ENCODE assay signal across 9 cellular contexts in genomic region chr1:211738709-211739301, GRCh38.
DNase-seq lines count a peak whose midpoint lies in the region; ATAC-seq, FAIRE-seq and TF ChIP-seq lines count a peak whose summit lies in the region.
"Had no signal": no experiment of that assay in that cellular context is flagged by ENCODE, and none has a peak within 500 bp of the region (broad histone marks: within the 10 kb centered on the region; RNA-seq: fewer than 3 reads in every experiment).

No MANE protein-coding gene starts in this region.

- no peaks in the 10 kb centered on the region for H3K9me2 ChIP-seq in PC-9 (ENCODE audit: insufficient read depth)

- H3K4me3 ChIP-seq in PC-9 (no peak overlapping the region), K562 (no peak overlapping the region), left lung (no peak overlapping the region)

- no peak for TF ChIP-seq RAD21 in K562 (CRISPR knock-in tag; conservative IDR thresholded peaks at IDR 0.05 in 1 of 2, IDR thresholded peaks at IDR 0.05 in 1 of 2)

- H3K4me1 ChIP-seq in PC-9 (replicated peaks; ENCODE audit: insufficient read depth) (peaks cover 43% of the 10 kb centered on the region), K562 (replicated peaks in 1 of 2; ENCODE audit: control insufficient read depth in 2 of 2, insufficient read depth in 2 of 2, low read length in 2 of 2) (peaks cover 15 to 28% of the 10 kb centered on the region in 2 experiments), left lung (peaks cover 0 to 11% of the 10 kb centered on the region in 2 donors)

- H3K9me3 ChIP-seq in PC-9 (ENCODE audit: insufficient read depth, low read depth) = no peaks in the 10 kb centered on the region
- H3K9me3 ChIP-seq in K562 (replicated peaks; ENCODE audit: control insufficient read depth, insufficient read depth, low read depth, low read length) = no peaks in the 10 kb centered on the region
- H3K9me3 ChIP-seq in left lung = no peaks in the 10 kb centered on the region

- H4K20me1 ChIP-seq in PC-9 (ENCODE audit: insufficient read depth) = no peaks in the 10 kb centered on the region
- no peaks in the 10 kb centered on the region for H4K20me1 ChIP-seq in K562 (replicated peaks; ENCODE audit: control insufficient read depth, insufficient read depth, low read length)

- H3K36me3 ChIP-seq in PC-9 (ENCODE audit: low read depth) (no peaks in the 10 kb centered on the region), K562 (ENCODE audit: control insufficient read depth, insufficient read depth, low read length) (no peaks in the 10 kb centered on the region), left lung (no peaks in the 10 kb centered on the region)

- TF ChIP-seq EP300 in K562 (IDR thresholded peaks at IDR 0.05; ENCODE audit: low read length) = no peak

- POLR2A ChIA-PET in PC-9 (lab: Charles Lee; ENCODE audit: unreplicated experiment) (interaction anchor here (0.6 kb wide), 1 partner anchor 873 kb away, joined by 3 read pairs; no protein-coding TSS in a partner anchor), K562 (lab: Yijun Ruan, JAX) (interaction anchor here (0.6 to 2.5 kb wide), 5 partner anchors 9 to 673 kb away, joined by 3 to 7 read pairs (median 3); no protein-coding TSS in a partner anchor)

- peak; percentile 10; the same call in 1 of the 3 replicates for ATAC-seq in K562
- no peak for ATAC-seq in left lung
- ATAC-seq in HG03108 (IDR thresholded peaks at IDR 0.05; ENCODE audit: unreplicated experiment) = no peak

- no peak for TF ChIP-seq CTCF in PC-9 (conservative IDR thresholded peaks at IDR 0.05)
- no peak for TF ChIP-seq CTCF in K562 (IDR thresholded peaks at IDR 0.05 in 2 of 3, conservative IDR thresholded peaks at IDR 0.05 in 1 of 3; ENCODE audit: insufficient read depth in 2 of 3, low read depth in 1 of 3, low read length in 3 of 3)
- no peak for TF ChIP-seq CTCF in left lung (IDR thresholded peaks at IDR 0.05)

- CTCF ChIA-PET in PC-9 (lab: Charles Lee) = interaction anchor here (0.6 to 1.0 kb wide), 2 partner anchors 25 to 29 kb away, joined by 3 to 4 read pairs; no protein-coding TSS in a partner anchor
- CTCF ChIA-PET in K562 (lab: Yijun Ruan, JAX; ENCODE audit: low intra/inter-chr PET ratio) = interaction anchor here (0.6 kb wide), 1 partner anchor 48 kb away, joined by 3 read pairs; no protein-coding TSS in a partner anchor

- H3K79me2 ChIP-seq in PC-9 (ENCODE audit: low read depth) = no peaks in the 10 kb centered on the region
- no peaks in the 10 kb centered on the region for H3K79me2 ChIP-seq in K562 (ENCODE audit: control insufficient read depth, insufficient read depth, low read length)

- H2AFZ ChIP-seq in PC-9 (no peak overlapping the region), K562 (ENCODE audit: low read depth, low read length) (no peak overlapping the region)

- H3K9me1 ChIP-seq in K562 (ENCODE audit: control insufficient read depth, insufficient read depth, low read length) = no peaks in the 10 kb centered on the region

- H3K4me2 ChIP-seq in PC-9 = peak overlapping the region; percentile 43
- no peak overlapping the region for H3K4me2 ChIP-seq in K562 (ENCODE audit: insufficient read depth, low read length)

- intact Hi-C loops in PC-9 (cut with micrococcal nuclease; ENCODE audit: unreplicated experiment) (loop anchor here (5.0 to 10.0 kb wide), 3 partner anchors 164 to 856 kb away; partner anchors contain the start of genes RCOR3 and SLC30A1), K562 (cut with micrococcal nuclease) (no loop called here), left lung (cut with DNase I) (no loop called here)

- H3K27ac ChIP-seq in PC-9 (no peak overlapping the region), K562 (ENCODE audit: extremely low read depth, low read depth, low read length) (no peak overlapping the region), left lung (peak overlapping the region in 1 of 2 donors; percentile 2)
- H3K27ac ChIP-seq: 22Rv1 had no signal

- no peak for FAIRE-seq in K562 (lab: Jason Lieb, UNC)

- DNase-seq in DMS53 (lab: John Stamatoyannopoulos, UW) (peak; percentile 42), DMS53 treated with DMSO at 0.1 percent for 48 hours (lab: John Stamatoyannopoulos, UW; ENCODE audit: unreplicated experiment) (no peak), PC-9 (peak; percentile 62 to 63), K562 (ENCODE audit: extremely low read depth in 1 of 4, low spot score in 3 of 4) (no peak), SIG-M5 (lab: John Stamatoyannopoulos, UW) (no peak), left lung (no peak)
- peak; percentile 9 to 20 for DNase-seq in stimulated activated CD8-positive, alpha-beta memory T cell treated with anti-CD3 and anti-CD28 coated beads, Interleukin-4, amount 100 ng/mL, for 4 hours (ENCODE audit: low read depth in 2 of 2, low spot score in 1 of 2)

- 28% methylated on average over 2 of the region's 2 CpGs for WGBS in K562 (ENCODE audit: insufficient coverage, low coverage, missing lambda C conversion rate)

- H3K27me3 ChIP-seq in PC-9 (ENCODE audit: insufficient read depth, low read depth) (no peaks in the 10 kb centered on the region), K562 (ENCODE audit: control insufficient read depth in 2 of 2, insufficient read depth in 2 of 2, low read length in 2 of 2) (no peaks in the 10 kb centered on the region), left lung (no peaks in the 10 kb centered on the region)

- peak overlapping the region in 1 of 2 experiments; percentile 36; a peak in 2 of 4 replicates for H3K9ac ChIP-seq in K562 (ENCODE audit: insufficient read depth in 1 of 2, low read depth in 2 of 2, low read length in 2 of 2)

- no peak for TF ChIP-seq POLR2A in K562 (conservative IDR thresholded peaks at IDR 0.05)

- in situ Hi-C loops in K562 (cut with MboI) = no loop called here

- no TSS peak for BruUV-seq in PC-9 (replicated peaks; lab: Mats Ljungman, UMichigan)
- no TSS peak for BruUV-seq in K562 (replicated peaks; lab: Mats Ljungman, UMichigan)

- H3F3A ChIP-seq in PC-9 (ENCODE audit: insufficient read depth, low read depth) = peaks cover 23% of the 10 kb centered on the region

TF ChIP-seq in K562, 482 proteins besides CTCF, POLR2A, EP300 and RAD21:
- no peak for TF ChIP-seq TCF3 (CRISPR knock-in tag; IDR thresholded peaks at IDR 0.05)
- no peak for TF ChIP-seq FOXJ3 (CRISPR knock-in tag; IDR thresholded peaks at IDR 0.05)
TF ChIP-seq in K562: peak in this region for 0.

Comparison
In these comparisons a context has a peak if more than half of its experiments do, and no peak if none do; other contexts are left out.
1. DNase-seq: peak in DMS53 (single experiment), PC-9 (2 of 2) and stimulated activated CD8-positive, alpha-beta memory T cell treated with anti-CD3 and anti-CD28 coated beads, Interleukin-4, amount 100 ng/mL, for 4 hours (2 of 2); none in DMS53 treated with DMSO at 0.1 percent for 48 hours (single experiment), K562 (0 of 4), SIG-M5 (single experiment) and left lung (0 of 2).